In genomic region chr1:59671066-59671952, GRCh38 we compare ENCODE assay signal across 17 cellular contexts.
DNase-seq lines count a peak whose midpoint lies in the region; ATAC-seq and TF ChIP-seq lines count a peak whose summit lies in the region.
"Had no signal": no experiment of that assay in that cellular context is flagged by ENCODE, and none has a peak within 500 bp of the region (broad histone marks: within the 10 kb centered on the region; RNA-seq: fewer than 3 reads in every experiment).

No MANE protein-coding gene starts in this region.

- H3K27ac Mint-ChIP-seq in progenitor cell of endocrine pancreas: peak overlapping the region; percentile 67
- H3K27ac Mint-ChIP-seq: B cell had no signal

- H3K27me3 ChIP-seq in right atrium auricular region (no peaks in the 10 kb centered on the region), right cardiac atrium (ENCODE audit: control insufficient read depth, insufficient read depth) (no peaks in the 10 kb centered on the region), esophagus squamous epithelium (no peaks in the 10 kb centered on the region)

- 95% methylated on average over 5 of the region's 5 CpGs for WGBS in right cardiac atrium
- WGBS in esophagus squamous epithelium, 2 donors: 100% methylated on average over 4 of the region's 5 CpGs
- 97% methylated on average over 5 of the region's 5 CpGs for WGBS in urinary bladder

- H3K4me1 ChIP-seq in right atrium auricular region: peaks cover 0 to 46% of the 10 kb centered on the region in 2 donors
- H3K4me1 ChIP-seq in right cardiac atrium (ENCODE audit: control insufficient read depth, insufficient read depth, low read length): peaks cover 9% of the 10 kb centered on the region
- H3K4me1 ChIP-seq in esophagus squamous epithelium: peaks cover 18 to 68% (median 25%) of the 10 kb centered on the region in 3 donors
- no peaks in the 10 kb centered on the region for H3K4me1 ChIP-seq in urinary bladder (ENCODE audit: insufficient read depth)

- no peak for DNase-seq in right atrium auricular region (ENCODE audit: low spot score)
- DNase-seq in right cardiac atrium: no peak
- DNase-seq in esophagus squamous epithelium (lab: John Stamatoyannopoulos, UW): no peak
- DNase-seq in progenitor cell of endocrine pancreas (ENCODE audit: low spot score, unreplicated experiment): no peak
- no peak for DNase-seq in OCI-M2 (lab: John Stamatoyannopoulos, UW; ENCODE audit: unreplicated experiment)
- DNase-seq in activated T-cell treated with anti-CD3 and anti-CD28 coated beads for 4 hours: no peak
- DNase-seq: activated CD4-positive, alpha-beta T cell treated with anti-CD3 and anti-CD28 coated beads, Interleukin-2, amount 50 U/mL, for 1 hour; activated naive CD4-positive, alpha-beta T cell treated with Interleukin-2 at 50 U/mL for 16 hours; aorta; GOT3; NCI-H1105; NCI-H2171; NCI-H526; stimulated activated CD4-positive, alpha-beta T cell treated with anti-CD3 and anti-CD28 coated beads, Interleukin-15, amount 100 ng/mL, for 24 hours had no signal

- H3K36me3 ChIP-seq in right atrium auricular region: no peaks in the 10 kb centered on the region
- no peaks in the 10 kb centered on the region for H3K36me3 ChIP-seq in esophagus squamous epithelium
- no peaks in the 10 kb centered on the region for H3K36me3 ChIP-seq in urinary bladder (ENCODE audit: insufficient read depth)

- peaks cover 26% of the 10 kb centered on the region for H3K4me1 Mint-ChIP-seq in progenitor cell of endocrine pancreas (ENCODE audit: low read depth)

- H3K4me3 Mint-ChIP-seq in progenitor cell of endocrine pancreas (ENCODE audit: low read depth): no peak overlapping the region
- H3K4me3 Mint-ChIP-seq: B cell had no signal

- TF ChIP-seq POLR2A in esophagus squamous epithelium (IDR thresholded peaks at IDR 0.05): no peak

- H3K9me3 ChIP-seq in right atrium auricular region (no peaks in the 10 kb centered on the region), right cardiac atrium (ENCODE audit: control insufficient read depth, low read length) (no peaks in the 10 kb centered on the region), esophagus squamous epithelium (no peaks in the 10 kb centered on the region)

- ATAC-seq in right cardiac atrium (no peak), GM19463 (IDR thresholded peaks at IDR 0.05; ENCODE audit: unreplicated experiment) (no peak)

- H3K4me3 ChIP-seq in right atrium auricular region (no peak overlapping the region), right cardiac atrium (ENCODE audit: low read length) (no peak overlapping the region), esophagus squamous epithelium (no peak overlapping the region), urinary bladder (ENCODE audit: low read depth, low read length) (no peak overlapping the region)

- TF ChIP-seq CTCF in right atrium auricular region (IDR thresholded peaks at IDR 0.05): no peak
- TF ChIP-seq CTCF in esophagus squamous epithelium (IDR thresholded peaks at IDR 0.05): no peak
- TF ChIP-seq CTCF in progenitor cell of endocrine pancreas (IDR thresholded peaks at IDR 0.05; ENCODE audit: unreplicated experiment): no peak

- H3K27ac ChIP-seq in right atrium auricular region (peak overlapping the region; percentile 47 to 62), right cardiac atrium (ENCODE audit: low read length) (no peak overlapping the region), esophagus squamous epithelium (peak overlapping the region in 3 of 4 donors; percentile 40 to 87 (median 57)), urinary bladder (ENCODE audit: low read depth) (peak overlapping the region; percentile 54)

- H3K9me3 Mint-ChIP-seq in progenitor cell of endocrine pancreas (ENCODE audit: low read depth): no peaks in the 10 kb centered on the region

- intact Hi-C loops in right cardiac atrium (cut with DNase I) (no loop called here), esophagus squamous epithelium (cut with DNase I) (no loop called here)

- peaks cover 2% of the 10 kb centered on the region for H3K36me3 Mint-ChIP-seq in progenitor cell of endocrine pancreas (ENCODE audit: insufficient read depth)

- H3K27me3 Mint-ChIP-seq in progenitor cell of endocrine pancreas: no peaks in the 10 kb centered on the region
- H3K27me3 Mint-ChIP-seq: B cell had no signal
